ENCODE assay signal across 13 cellular contexts in the genomic region with DNA sequence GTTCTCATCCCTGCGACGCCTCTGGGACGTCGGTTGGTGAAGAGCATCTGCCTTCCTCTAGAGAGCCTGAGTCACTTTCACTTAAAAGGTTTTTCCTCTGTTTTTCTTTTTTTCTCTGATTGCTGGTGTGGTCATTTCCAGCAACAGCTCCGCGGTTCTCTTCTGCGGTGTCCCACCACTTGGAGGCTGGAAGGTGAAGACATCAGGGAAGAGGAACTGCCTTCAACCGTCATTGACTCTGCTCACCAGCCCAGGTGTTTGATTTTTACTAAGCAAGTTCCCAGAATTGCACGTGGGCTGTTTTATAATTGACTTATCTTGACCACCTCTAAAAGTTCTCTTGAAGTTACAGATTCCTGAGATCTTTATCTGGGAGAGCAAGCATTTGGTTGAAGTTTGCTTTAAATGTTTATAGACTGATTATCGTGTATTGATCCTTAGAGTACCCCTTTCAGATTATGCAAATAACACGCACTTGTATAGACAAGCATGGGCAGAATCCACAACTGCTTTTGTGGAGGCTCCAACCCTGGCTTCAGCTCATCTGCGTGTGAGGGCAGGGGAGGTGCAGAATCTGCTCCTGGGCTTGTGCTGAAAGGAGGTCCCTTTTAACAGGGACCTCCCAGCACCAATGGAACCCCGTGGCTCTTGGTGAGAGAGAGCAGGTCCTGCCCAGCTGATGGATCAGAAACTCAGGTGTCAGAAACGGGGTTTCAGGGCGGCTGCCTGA. TPM values are rescaled to one million over a fixed set of nuclear protein-coding genes. Genes with fewer than 3 reads are reported as not detected.
DNase-seq lines count a peak whose midpoint lies in the region; ATAC-seq, FAIRE-seq and TF ChIP-seq lines count a peak whose summit lies in the region.
"Had no signal": no experiment of that assay in that cellular context is flagged by ENCODE, and none has a peak within 500 bp of the region (broad histone marks: within the 10 kb centered on the region; RNA-seq: fewer than 3 reads in every experiment).

No MANE protein-coding gene starts in this region.

- H3K36me3 Mint-ChIP-seq in CD8-positive, alpha-beta memory T cell = peaks cover 0 to 36% (median 0%) of the 10 kb centered on the region in 3 donors
- peaks cover 10% of the 10 kb centered on the region for H3K36me3 Mint-ChIP-seq in activated T-cell treated with anti-CD3 and anti-CD28 coated beads, Interleukin-2, amount 50 U/mL, for 4 hours (ENCODE audit: insufficient read depth)
- H3K36me3 Mint-ChIP-seq in natural killer cell treated with Interleukin-12 subunit alpha and Interleukin-12 subunit beta and Interleukin-15 and Interleukin-18, amount 100 ng/mL, for 72 hours = peaks cover 5% of the 10 kb centered on the region

- POLR2A ChIA-PET in CD8-positive, alpha-beta memory T cell (lab: Charles Lee) = no interaction called here

- no peak for ATAC-seq in activated T-cell treated with anti-CD3 and anti-CD28 coated beads, Interleukin-2, amount 50 U/mL, for 4 hours
- no peak for ATAC-seq in natural killer cell treated with Interleukin-12 subunit alpha and Interleukin-12 subunit beta and Interleukin-15 and Interleukin-18, amount 100 ng/mL, for 72 hours

- peaks cover 0 to 1% (median 0%) of the 10 kb centered on the region in 5 donors for H3K9me3 Mint-ChIP-seq in CD8-positive, alpha-beta memory T cell
- no peaks in the 10 kb centered on the region for H3K9me3 Mint-ChIP-seq in activated T-cell treated with anti-CD3 and anti-CD28 coated beads, Interleukin-2, amount 50 U/mL, for 4 hours
- no peaks in the 10 kb centered on the region for H3K9me3 Mint-ChIP-seq in natural killer cell treated with Interleukin-12 subunit alpha and Interleukin-12 subunit beta and Interleukin-15 and Interleukin-18, amount 100 ng/mL, for 72 hours

- no peak overlapping the region for H3K4me3 ChIP-seq in CD8-positive, alpha-beta memory T cell (ENCODE audit: low read length)

- peaks cover 69 to 79% (median 72%) of the 10 kb centered on the region in 3 donors for H3K4me1 Mint-ChIP-seq in CD8-positive, alpha-beta memory T cell
- peaks cover 71% of the 10 kb centered on the region for H3K4me1 Mint-ChIP-seq in activated T-cell treated with anti-CD3 and anti-CD28 coated beads, Interleukin-2, amount 50 U/mL, for 4 hours (ENCODE audit: low read depth)
- H3K4me1 Mint-ChIP-seq in natural killer cell treated with Interleukin-12 subunit alpha and Interleukin-12 subunit beta and Interleukin-15 and Interleukin-18, amount 100 ng/mL, for 72 hours (ENCODE audit: low read depth in 2 of 2) = peaks cover 63% of the 10 kb centered on the region in 2 donors

- CTCF ChIA-PET in CD8-positive, alpha-beta memory T cell (lab: Charles Lee) = no interaction called here

- H3K27me3 ChIP-seq in CD8-positive, alpha-beta memory T cell (ENCODE audit: insufficient read depth, low read length, poor library complexity, severe bottlenecking) = no peaks in the 10 kb centered on the region
- H3K27me3 ChIP-seq: transverse colon had no signal

- H3K27me3 Mint-ChIP-seq in CD8-positive, alpha-beta memory T cell = peaks cover 0 to 1% of the 10 kb centered on the region in 2 donors
- H3K27me3 Mint-ChIP-seq in activated T-cell treated with anti-CD3 and anti-CD28 coated beads, Interleukin-2, amount 50 U/mL, for 4 hours (ENCODE audit: low read depth) = no peaks in the 10 kb centered on the region
- no peaks in the 10 kb centered on the region for H3K27me3 Mint-ChIP-seq in natural killer cell treated with Interleukin-12 subunit alpha and Interleukin-12 subunit beta and Interleukin-15 and Interleukin-18, amount 100 ng/mL, for 72 hours

- no peak for TF ChIP-seq POLR2A in H54 (IDR thresholded peaks at IDR 0.05; ENCODE audit: low read depth, low read length)

- H3K27ac Mint-ChIP-seq in CD8-positive, alpha-beta memory T cell = peak overlapping the region; percentile 39 to 97 (median 89)
- peak overlapping the region in 1 of 2 donors; percentile 69 for H3K27ac Mint-ChIP-seq in natural killer cell treated with Interleukin-12 subunit alpha and Interleukin-12 subunit beta and Interleukin-15 and Interleukin-18, amount 100 ng/mL, for 72 hours

- no peaks in the 10 kb centered on the region for H3K9me3 ChIP-seq in CD8-positive, alpha-beta memory T cell (ENCODE audit: low read length)
- H3K9me3 ChIP-seq: transverse colon had no signal

- FAIRE-seq in H54 (lab: Jason Lieb, UNC) = no peak

- no peaks in the 10 kb centered on the region for H3K36me3 ChIP-seq in CD8-positive, alpha-beta memory T cell (ENCODE audit: insufficient read depth, low read length)
- H3K36me3 ChIP-seq: transverse colon had no signal

- H3K27ac ChIP-seq in CD8-positive, alpha-beta memory T cell (ENCODE audit: low read depth, low read length) = no peak overlapping the region

- DNase-seq in CD8-positive, alpha-beta memory T cell = peak in 3 of 5 donors; percentile 21 to 61 (median 50)
- DNase-seq in NOMO-1 (lab: John Stamatoyannopoulos, UW; ENCODE audit: unreplicated experiment in 2 of 2) (peak; percentile 89 to 98), SW 1271 (lab: John Stamatoyannopoulos, UW) (no peak), DMS53 (lab: John Stamatoyannopoulos, UW) (no peak), H54 (ENCODE audit: insufficient read length, low spot score) (no peak), NCI-H748 treated with DMSO at 0.1 percent for 48 hours (lab: John Stamatoyannopoulos, UW) (no peak)
- DNase-seq in activated T-cell treated with anti-CD3 and anti-CD28 coated beads, Interleukin-2, amount 50 U/mL, for 4 hours = no peak
- DNase-seq in natural killer cell treated with Interleukin-12 subunit alpha and Interleukin-12 subunit beta and Interleukin-15 and Interleukin-18, amount 100 ng/mL, for 72 hours (ENCODE audit: low spot score) = no peak
- DNase-seq: amniotic stem cell, erythroblast, Kasumi-1, NCI-H524 treated with DMSO at 0.1 percent for 48 hours, transverse colon had no signal

- peak overlapping the region; percentile 63 to 99 (median 92) for H3K4me3 Mint-ChIP-seq in CD8-positive, alpha-beta memory T cell
- H3K4me3 Mint-ChIP-seq in activated T-cell treated with anti-CD3 and anti-CD28 coated beads, Interleukin-2, amount 50 U/mL, for 4 hours = peak overlapping the region; percentile 90
- H3K4me3 Mint-ChIP-seq in natural killer cell treated with Interleukin-12 subunit alpha and Interleukin-12 subunit beta and Interleukin-15 and Interleukin-18, amount 100 ng/mL, for 72 hours = peak overlapping the region; percentile 56

- H3K4me1 ChIP-seq in CD8-positive, alpha-beta memory T cell (ENCODE audit: insufficient read depth, low read length) = peaks cover 68% of the 10 kb centered on the region

RNA-seq across cellular contexts. Expression of gene CTDP1, which starts 3.5 kb away (rescaled TPM):
- 10 to 100 TPM; 35.3 to 38.0 TPM for total RNA-seq in CD8-positive, alpha-beta memory T cell
- polyA plus RNA-seq in CD8-positive, alpha-beta memory T cell = 31.0 TPM
- 10 to 100 TPM; 38.6 to 46.2 (median 44.6) TPM for total RNA-seq in activated T-cell treated with anti-CD3 and anti-CD28 coated beads, Interleukin-2, amount 50 U/mL, for 4 hours
- total RNA-seq in natural killer cell treated with Interleukin-12 subunit alpha and Interleukin-12 subunit beta and Interleukin-15 and Interleukin-18, amount 100 ng/mL, for 72 hours = 10 to 100 TPM; 36.6 to 45.3 TPM

Comparison
In these comparisons a context has a peak if more than half of its experiments do, and no peak if none do; other contexts are left out.
1. DNase-seq: peak in CD8-positive, alpha-beta memory T cell (3 of 5) and NOMO-1 (2 of 2); none in activated T-cell treated with anti-CD3 and anti-CD28 coated beads, Interleukin-2, amount 50 U/mL, for 4 hours (single experiment), natural killer cell treated with Interleukin-12 subunit alpha and Interleukin-12 subunit beta and Interleukin-15 and Interleukin-18, amount 100 ng/mL, for 72 hours (single experiment), SW 1271 (0 of 2), DMS53 (single experiment), H54 (single experiment) and NCI-H748 treated with DMSO at 0.1 percent for 48 hours (single experiment).
2. Peak in every context shown above with its lines, with median percentiles within 50 percentile points of each other: H3K4me3 Mint-ChIP-seq.